11 cellular contexts compared by ENCODE assay signal in the genomic region with DNA sequence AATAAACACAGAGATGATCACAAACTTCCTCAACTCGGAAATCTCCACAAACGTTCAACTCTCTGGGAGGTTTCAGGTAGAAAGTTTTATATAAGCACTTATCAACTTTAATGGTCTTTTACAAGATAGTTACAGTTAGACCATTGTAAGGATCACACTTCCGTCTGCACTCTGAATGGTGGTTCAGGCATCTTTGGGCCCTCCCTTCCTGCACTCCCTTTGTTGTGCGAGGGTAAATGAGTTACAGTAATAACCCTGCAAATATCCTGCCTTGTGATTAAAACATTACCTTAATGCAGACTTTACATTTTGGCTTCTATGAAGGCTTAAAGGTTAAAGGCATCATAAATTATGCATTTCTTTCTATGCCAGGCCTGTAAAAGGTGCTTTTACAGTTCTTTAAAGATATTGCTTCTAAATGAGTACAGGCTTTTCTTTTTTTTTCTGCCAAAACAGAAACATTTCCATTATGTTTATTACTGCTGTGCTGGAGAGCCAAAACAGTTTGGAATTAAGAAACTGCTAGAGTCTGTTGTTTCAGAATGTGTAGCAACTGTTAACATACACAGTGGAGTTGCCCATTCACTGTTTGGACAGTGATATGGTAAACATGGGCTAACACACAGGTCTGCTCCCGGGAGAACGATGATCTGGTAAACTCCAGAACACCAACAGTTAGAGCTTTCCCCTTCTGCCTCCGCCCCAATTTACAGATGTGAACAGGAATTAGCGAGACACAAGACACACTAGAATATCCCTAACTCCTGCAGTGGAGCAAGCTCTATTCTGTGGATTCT. TPM values are rescaled to one million over a fixed set of nuclear protein-coding genes. Genes with fewer than 3 reads are reported as not detected.
DNase-seq lines count a peak whose midpoint lies in the region; ATAC-seq, FAIRE-seq and TF ChIP-seq lines count a peak whose summit lies in the region.
"Had no signal": no experiment of that assay in that cellular context is flagged by ENCODE, and none has a peak within 500 bp of the region (broad histone marks: within the 10 kb centered on the region; RNA-seq: fewer than 3 reads in every experiment).

No MANE protein-coding gene starts in this region.

- H3K9ac ChIP-seq in mammary epithelial cell (ENCODE audit: insufficient read depth, low read length): no peak overlapping the region

- H3K79me2 ChIP-seq in mammary epithelial cell (ENCODE audit: insufficient read depth, low read length): no peaks in the 10 kb centered on the region

- DNase-seq in DMS153 (lab: John Stamatoyannopoulos, UW) (peak; percentile 26), DMS153 treated with DMSO at 0.1 percent for 48 hours (lab: John Stamatoyannopoulos, UW; ENCODE audit: unreplicated experiment) (no peak), mammary epithelial cell (no peak), lung (ENCODE audit: low spot score) (no peak), suprapubic skin (ENCODE audit: low spot score in 2 of 2) (no peak), urothelium cell line (ENCODE audit: low spot score) (no peak), left lung (no peak)
- DNase-seq: activated T-cell treated with anti-CD3 and anti-CD28 coated beads, Interleukin-2, amount 50 U/mL, for 4 hours; testis had no signal

- TF ChIP-seq CTCF in mammary epithelial cell (conservative IDR thresholded peaks at IDR 0.05 in 1 of 2, IDR thresholded peaks at IDR 0.05 in 1 of 2; ENCODE audit: extremely low read depth in 1 of 2, insufficient read depth in 1 of 2, low read depth in 1 of 2, low read length in 2 of 2) (no peak), lung (IDR thresholded peaks at IDR 0.05; ENCODE audit: control extremely low read depth, extremely low read depth) (no peak), suprapubic skin (IDR thresholded peaks at IDR 0.05) (no peak), left lung (IDR thresholded peaks at IDR 0.05) (no peak)

- no peak overlapping the region for H2AFZ ChIP-seq in mammary epithelial cell (ENCODE audit: low read depth, low read length)

- in situ Hi-C loops in mammary epithelial cell (cut with MboI; ENCODE audit: low sequenced_read_pairs in 2 of 2): no loop called here

- intact Hi-C loops in mammary epithelial cell (cut with micrococcal nuclease) (loop anchor here (5.0 kb wide), 1 partner anchor 93 kb away; no protein-coding TSS in a partner anchor), left lung (cut with DNase I) (no loop called here)

- FAIRE-seq in urothelium cell line (lab: Jason Lieb, UNC): no peak
- FAIRE-seq: A549 had no signal

- no peaks in the 10 kb centered on the region for H4K20me1 ChIP-seq in mammary epithelial cell (ENCODE audit: insufficient read depth, low read length)

- no peak for TF ChIP-seq EP300 in suprapubic skin (IDR thresholded peaks at IDR 0.05)

- H3K4me3 ChIP-seq in mammary epithelial cell (replicated peaks in 1 of 3; ENCODE audit: insufficient read depth in 1 of 3, low read depth in 2 of 3, low read length in 3 of 3): peak overlapping the region in 1 of 3 experiments; percentile 27
- H3K4me3 ChIP-seq in lung: peak overlapping the region; percentile 3
- peak overlapping the region; percentile 47 for H3K4me3 ChIP-seq in suprapubic skin
- peak overlapping the region in 1 of 2 donors; percentile 23 for H3K4me3 ChIP-seq in left lung

- no peak overlapping the region for H3K27ac ChIP-seq in mammary epithelial cell (ENCODE audit: insufficient read depth, low read depth, low read length)
- no peak overlapping the region for H3K27ac ChIP-seq in lung (ENCODE audit: low read depth in 1 of 2, low read length in 1 of 2)
- H3K27ac ChIP-seq in suprapubic skin: no peak overlapping the region
- no peak overlapping the region for H3K27ac ChIP-seq in left lung
- H3K27ac ChIP-seq: A549 had no signal

- no TSS peak for BruUV-seq in mammary epithelial cell (replicated peaks; lab: Mats Ljungman, UMichigan)

- no peak for ATAC-seq in lung (ENCODE audit: insufficient read depth, low FRiP score)
- no peak for ATAC-seq in activated CD4-positive, CD25-positive, alpha-beta regulatory T cell treated with anti-CD3 and anti-CD28 coated beads, Interleukin-2, amount 50 U/mL, for 24 hours
- ATAC-seq in left lung: no peak
- ATAC-seq: activated T-cell treated with anti-CD3 and anti-CD28 coated beads, Interleukin-2, amount 50 U/mL, for 4 hours had no signal

- no peak for TF ChIP-seq POLR2A in suprapubic skin (IDR thresholded peaks at IDR 0.05)

- peak overlapping the region; percentile 77 for H3K4me2 ChIP-seq in mammary epithelial cell (ENCODE audit: insufficient read depth, low read depth, low read length)

- WGBS in mammary epithelial cell (ENCODE audit: low coverage, missing lambda C conversion rate): 51% methylated on average over 8 of the region's 8 CpGs
- WGBS in lung, 2 donors: 61 to 66% methylated on average over 8 of the region's 8 CpGs
- 46% methylated on average over 8 of the region's 8 CpGs for WGBS in suprapubic skin

- no peaks in the 10 kb centered on the region for H3K36me3 ChIP-seq in mammary epithelial cell (ENCODE audit: insufficient read depth, low read length)
- no peaks in the 10 kb centered on the region for H3K36me3 ChIP-seq in lung (ENCODE audit: control insufficient read depth in 2 of 2, insufficient read depth in 2 of 2, low read length in 2 of 2)
- no peaks in the 10 kb centered on the region for H3K36me3 ChIP-seq in suprapubic skin
- H3K36me3 ChIP-seq in left lung: no peaks in the 10 kb centered on the region

- dilution Hi-C loops in mammary epithelial cell (cut with HindIII; ENCODE audit: low sequenced_read_pairs): no loop called here

- H3K4me1 ChIP-seq in mammary epithelial cell (ENCODE audit: insufficient read depth, low read length) (peaks cover 13% of the 10 kb centered on the region), lung (ENCODE audit: control insufficient read depth in 2 of 2, insufficient read depth in 2 of 2, low read length in 2 of 2) (peaks cover 0 to 10% of the 10 kb centered on the region in 2 donors), suprapubic skin (peaks cover 18% of the 10 kb centered on the region), left lung (peaks cover 5 to 10% of the 10 kb centered on the region in 2 donors)
- H3K4me1 ChIP-seq: A549 had no signal

- CTCF ChIA-PET in mammary epithelial cell (lab: Charles Lee; ENCODE audit: low non-redundant PET): no interaction called here

- no peaks in the 10 kb centered on the region for H3K9me3 ChIP-seq in mammary epithelial cell (replicated peaks; ENCODE audit: insufficient read depth, low read length)
- H3K9me3 ChIP-seq in lung (ENCODE audit: control insufficient read depth in 2 of 2, insufficient read depth in 1 of 2, low read length in 1 of 2): peaks cover 0 to 2% of the 10 kb centered on the region in 2 donors
- no peaks in the 10 kb centered on the region for H3K9me3 ChIP-seq in suprapubic skin
- H3K9me3 ChIP-seq in left lung: no peaks in the 10 kb centered on the region
- H3K9me3 ChIP-seq: A549, testis had no signal

- peaks cover 13% of the 10 kb centered on the region for H3K27me3 ChIP-seq in mammary epithelial cell (ENCODE audit: insufficient read depth, low read length)
- no peaks in the 10 kb centered on the region for H3K27me3 ChIP-seq in lung (ENCODE audit: control insufficient read depth, insufficient read depth)
- H3K27me3 ChIP-seq in suprapubic skin: peaks cover 10% of the 10 kb centered on the region
- H3K27me3 ChIP-seq in left lung: peaks cover 0 to 57% of the 10 kb centered on the region in 2 donors
- H3K27me3 ChIP-seq: testis had no signal

RNA-seq across cellular contexts. Expression of a gene that starts 1.1 kb away (rescaled TPM):
- total RNA-seq in mammary epithelial cell (1 to 10 TPM; 1.6 to 9.2 TPM), lung (10 to 100 TPM; 10.6 to 18.1 TPM), suprapubic skin (10 to 100 TPM in 1 of 4 donors, 1 to 10 TPM in 3; 3.6 to 16.2 (median 6.4) TPM), left lung (10 to 100 TPM in 1 of 2 donors, 1 to 10 TPM in 1; 7.3 to 17.7 TPM)
- polyA plus RNA-seq in mammary epithelial cell (1.3 TPM), lung (1 to 10 TPM; 3.8 to 5.1 TPM)
- not detected for polyA minus RNA-seq in mammary epithelial cell
